Comparison of ENCODE assay signal across 8 cellular contexts in genomic region chr2:33372940-33373553, GRCh38.
A peak's percentile ranks its signal among the peaks of the same experiment; 100 is the strongest.
DNase-seq lines count a peak whose midpoint lies in the region; ATAC-seq, FAIRE-seq and TF ChIP-seq lines count a peak whose summit lies in the region.

No MANE protein-coding gene starts in this region.

- H3K9ac ChIP-seq in keratinocyte (ENCODE audit: control insufficient read depth, extremely low read depth, insufficient read depth, low read length): no peak overlapping the region

- no peak overlapping the region for H3K4me3 Mint-ChIP-seq in type B pancreatic cell

- no peaks in the 10 kb centered on the region for H3K4me1 ChIP-seq in keratinocyte (ENCODE audit: control insufficient read depth, extremely low read depth, insufficient read depth, low read length)

- no peak overlapping the region for H3K27ac Mint-ChIP-seq in type B pancreatic cell

- no peaks in the 10 kb centered on the region for H3K36me3 Mint-ChIP-seq in type B pancreatic cell

- H3K4me3 ChIP-seq in keratinocyte (ENCODE audit: control insufficient read depth in 2 of 3, extremely low read depth in 1 of 3, insufficient read depth in 2 of 3, low read depth in 1 of 3, low read length in 3 of 3): no peak overlapping the region

- dilution Hi-C loops in keratinocyte (cut with MboI; ENCODE audit: extremely low pct_ligation_motif_present, low sequenced_read_pairs): no loop called here

- no peaks in the 10 kb centered on the region for H3K9me1 ChIP-seq in keratinocyte (ENCODE audit: control insufficient read depth, extremely low read depth, insufficient read depth, low read length)

- no peaks in the 10 kb centered on the region for H3K27me3 Mint-ChIP-seq in type B pancreatic cell

- H3K9me3 ChIP-seq in keratinocyte (ENCODE audit: control insufficient read depth, low read depth, low read length): no peaks in the 10 kb centered on the region

- TF ChIP-seq CTCF in D721Med (IDR thresholded peaks at IDR 0.05; ENCODE audit: insufficient read depth, missing control alignments): peak; percentile 67
- TF ChIP-seq CTCF in keratinocyte (optimal IDR thresholded peaks at IDR 0.05 in 1 of 3, IDR thresholded peaks at IDR 0.05 in 1 of 3, conservative IDR thresholded peaks at IDR 0.05 in 1 of 3; ENCODE audit: extremely low read depth in 1 of 3, insufficient read depth in 2 of 3, low read length in 3 of 3): peak in 2 of 3 experiments; percentile 62 to 65
- TF ChIP-seq CTCF in type B pancreatic cell (conservative IDR thresholded peaks at IDR 0.05): peak; percentile 86

- H3K27ac ChIP-seq in keratinocyte (ENCODE audit: control insufficient read depth, insufficient read depth, low read length): no peak overlapping the region

- no peaks in the 10 kb centered on the region for H3K27me3 ChIP-seq in keratinocyte (ENCODE audit: control insufficient read depth, extremely low read depth, insufficient read depth, low read length)

- ATAC-seq in GM19043 (IDR thresholded peaks at IDR 0.05; ENCODE audit: low read depth, unreplicated experiment) (peak; percentile 53), HG02571 (IDR thresholded peaks at IDR 0.05; ENCODE audit: unreplicated experiment) (no peak)

- H3K4me1 Mint-ChIP-seq in type B pancreatic cell (ENCODE audit: unreplicated experiment): no peaks in the 10 kb centered on the region

- no peaks in the 10 kb centered on the region for H3K36me3 ChIP-seq in keratinocyte (ENCODE audit: control insufficient read depth in 2 of 2, extremely low read depth in 1 of 2, insufficient read depth in 2 of 2, low read length in 2 of 2)

- H3K9me3 Mint-ChIP-seq in type B pancreatic cell: no peaks in the 10 kb centered on the region

- H2AFZ ChIP-seq in keratinocyte (ENCODE audit: control insufficient read depth, low read length): no peak overlapping the region

- no peaks in the 10 kb centered on the region for H4K20me1 ChIP-seq in keratinocyte (ENCODE audit: control insufficient read depth, extremely low read depth, insufficient read depth, low read length)

- no peak overlapping the region for H3K4me2 ChIP-seq in keratinocyte (ENCODE audit: control insufficient read depth, extremely low read depth, insufficient read depth, low read depth, low read length)

- DNase-seq in D721Med (ENCODE audit: insufficient read length, low spot score) (peak; percentile 33), NCI-H187 (lab: John Stamatoyannopoulos, UW) (peak; percentile 17 to 38), amniotic epithelial cell (ENCODE audit: low read depth) (peak; percentile 52), keratinocyte (ENCODE audit: low read depth, low spot score) (peak; percentile 23), type B pancreatic cell (ENCODE audit: extremely low spot score, unreplicated experiment) (no peak), T-helper 9 cell (no peak)

- H3K79me2 ChIP-seq in keratinocyte (ENCODE audit: control insufficient read depth, insufficient read depth, low read length): no peaks in the 10 kb centered on the region

- FAIRE-seq in D721Med (lab: Jason Lieb, UNC): no peak
- FAIRE-seq in keratinocyte (lab: Jason Lieb, UNC): no peak

Comparison
In these comparisons a context has a peak if more than half of its experiments do, and no peak if none do; other contexts are left out.
1. DNase-seq: peak in D721Med (single experiment), NCI-H187 (2 of 2), amniotic epithelial cell (single experiment) and keratinocyte (single experiment); none in type B pancreatic cell (single experiment) and T-helper 9 cell (single experiment).
2. Peak in every context shown above with its lines, with median percentiles within 50 percentile points of each other: CTCF ChIP-seq.